1 cellular context compared by ENCODE assay signal in the genomic region with DNA sequence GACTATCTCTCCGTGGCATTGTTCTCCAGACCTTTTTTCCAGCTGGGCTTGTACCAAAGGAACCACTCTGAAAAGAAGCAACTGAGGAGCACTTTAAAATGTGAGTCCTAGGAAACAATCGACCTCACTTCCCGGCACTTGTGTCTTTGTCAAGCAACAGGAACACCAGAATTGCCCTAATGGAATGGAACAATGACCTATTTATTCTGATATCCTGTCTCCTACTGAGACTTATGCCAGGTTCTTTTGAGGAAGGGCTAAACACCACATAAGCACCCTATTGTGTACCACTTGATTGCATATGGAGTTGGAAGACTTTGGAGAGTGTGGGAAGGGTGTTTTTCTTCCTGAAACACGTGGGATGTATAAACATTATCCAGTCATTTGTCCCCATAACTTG.
A peak's percentile ranks its signal among the peaks of the same experiment; 100 is the strongest.
TF ChIP-seq lines count a peak whose summit lies in the region.

No MANE protein-coding gene starts in this region.

TF ChIP-seq in WTC11, 78 proteins besides CTCF, POLR2A, EP300 and RAD21 (continued from another document):
- TF ChIP-seq, protein P1, sequence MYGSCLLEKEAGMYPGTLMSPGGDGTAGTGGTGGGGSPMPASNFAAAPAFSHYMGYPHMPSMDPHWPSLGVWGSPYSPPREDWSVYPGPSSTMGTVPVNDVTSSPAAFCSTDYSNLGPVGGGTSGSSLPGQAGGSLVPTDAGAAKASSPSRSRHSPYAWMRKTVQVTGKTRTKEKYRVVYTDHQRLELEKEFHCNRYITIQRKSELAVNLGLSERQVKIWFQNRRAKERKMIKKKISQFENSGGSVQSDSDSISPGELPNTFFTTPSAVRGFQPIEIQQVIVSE (CRISPR knock-in tag; IDR thresholded peaks at IDR 0.05; ENCODE audit: borderline replicate concordance), result no peak
- TF ChIP-seq TEAD1 (CRISPR knock-in tag; IDR thresholded peaks at IDR 0.05) (peak; percentile 76; the same call in 1 of the 2 replicates), FOXP4 (CRISPR knock-in tag; IDR thresholded peaks at IDR 0.05) (peak; percentile 65; the same call in 1 of the 2 replicates), MXD4 (CRISPR knock-in tag; IDR thresholded peaks at IDR 0.05; ENCODE audit: borderline replicate concordance) (no peak), JAZF1 (CRISPR knock-in tag; IDR thresholded peaks at IDR 0.05) (no peak)
